ENCODE assay signal across 8 cellular contexts in the genomic region with DNA sequence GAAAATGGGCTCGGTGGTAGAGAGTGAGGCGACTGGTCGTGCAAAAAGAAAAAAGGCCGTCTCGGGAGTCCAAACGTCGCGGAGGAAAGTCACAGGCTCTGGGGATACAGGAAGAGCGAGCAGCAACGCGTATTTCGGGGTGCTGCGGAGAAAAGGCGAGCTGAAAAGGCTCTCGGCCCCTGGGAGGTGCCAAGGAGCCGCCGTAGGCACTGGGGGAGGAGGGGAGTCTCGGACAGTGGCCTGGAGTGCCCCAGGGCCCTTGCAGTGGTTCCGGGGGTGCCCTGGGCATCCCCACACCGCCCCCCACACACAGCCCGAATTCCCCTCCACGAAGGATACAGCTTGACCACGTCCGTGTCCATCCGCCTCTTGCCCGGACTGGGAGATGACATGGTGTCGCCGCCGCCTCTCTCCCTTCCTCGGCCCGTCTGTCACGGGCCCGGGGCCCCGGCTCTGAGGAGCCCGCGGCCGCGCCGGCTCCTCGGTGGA. TPM values are rescaled to one million over a fixed set of nuclear protein-coding genes. Genes with fewer than 3 reads are reported as not detected.
DNase-seq lines count a peak whose midpoint lies in the region; ATAC-seq and FAIRE-seq lines count a peak whose summit lies in the region.

No MANE protein-coding gene starts in this region.

- H3K36me3 Mint-ChIP-seq in activated CD8-positive, alpha-beta T cell treated with anti-CD3 and anti-CD28 coated beads, Interleukin-2, amount 10 ng/mL, durations not matched to agents 7 days and 5 days (ENCODE audit: low read depth) = peaks cover 4% of the 10 kb centered on the region
- H3K36me3 Mint-ChIP-seq in naive thymus-derived CD8-positive, alpha-beta T cell = peaks cover 2 to 4% (median 4%) of the 10 kb centered on the region in 3 donors

- H3K9me3 ChIP-seq in KOPT-K1 (ENCODE audit: insufficient read depth, low read length, poor library complexity, severe bottlenecking) = no peaks in the 10 kb centered on the region

- peak overlapping the region; percentile 62 for H3K27ac ChIP-seq in KOPT-K1 (ENCODE audit: low read depth, low read length, poor library complexity, severe bottlenecking)

- H3K4me1 Mint-ChIP-seq in activated CD8-positive, alpha-beta T cell treated with anti-CD3 and anti-CD28 coated beads, Interleukin-2, amount 10 ng/mL, durations not matched to agents 7 days and 5 days (ENCODE audit: low read depth) = peaks cover 11% of the 10 kb centered on the region
- H3K4me1 Mint-ChIP-seq in naive thymus-derived CD8-positive, alpha-beta T cell = peaks cover 4 to 16% (median 11%) of the 10 kb centered on the region in 4 donors

- FAIRE-seq in urothelium cell line (lab: Jason Lieb, UNC) = no peak

- no peaks in the 10 kb centered on the region for H3K36me3 ChIP-seq in KOPT-K1 (ENCODE audit: insufficient read depth, low read length)

- H3K9me3 Mint-ChIP-seq in activated CD8-positive, alpha-beta T cell treated with anti-CD3 and anti-CD28 coated beads, Interleukin-2, amount 10 ng/mL, durations not matched to agents 7 days and 5 days (ENCODE audit: insufficient read depth) = no peaks in the 10 kb centered on the region
- H3K9me3 Mint-ChIP-seq in naive thymus-derived CD8-positive, alpha-beta T cell = peaks cover 0 to 2% (median 0%) of the 10 kb centered on the region in 9 donors

- no peak overlapping the region for H3K4me3 Mint-ChIP-seq in activated CD8-positive, alpha-beta T cell treated with anti-CD3 and anti-CD28 coated beads, Interleukin-2, amount 10 ng/mL, durations not matched to agents 7 days and 5 days
- H3K4me3 Mint-ChIP-seq in naive thymus-derived CD8-positive, alpha-beta T cell = no peak overlapping the region

- peaks cover under 1% of the 10 kb centered on the region for H3K27me3 Mint-ChIP-seq in activated CD8-positive, alpha-beta T cell treated with anti-CD3 and anti-CD28 coated beads, Interleukin-2, amount 10 ng/mL, durations not matched to agents 7 days and 5 days (ENCODE audit: low read depth)
- peaks cover 0 to 2% (median 0%) of the 10 kb centered on the region in 5 donors for H3K27me3 Mint-ChIP-seq in naive thymus-derived CD8-positive, alpha-beta T cell

- peak overlapping the region; percentile 89 for H3K27ac Mint-ChIP-seq in activated CD8-positive, alpha-beta T cell treated with anti-CD3 and anti-CD28 coated beads, Interleukin-2, amount 10 ng/mL, durations not matched to agents 7 days and 5 days
- peak overlapping the region in 1 of 10 donors; percentile 96 for H3K27ac Mint-ChIP-seq in naive thymus-derived CD8-positive, alpha-beta T cell

- POLR2A ChIA-PET in activated CD8-positive, alpha-beta T cell treated with anti-CD3 and anti-CD28 coated beads, Interleukin-2, amount 10 ng/mL, durations not matched to agents 7 days and 5 days (lab: Charles Lee) = interaction anchor here (1.5 kb wide), 1 partner anchor 122 kb away, joined by 6 read pairs; no protein-coding TSS in a partner anchor
- POLR2A ChIA-PET in naive thymus-derived CD8-positive, alpha-beta T cell (lab: Charles Lee) = interaction anchor here (0.6 to 1.8 kb wide), 5 partner anchors 59 to 252 kb away, joined by 3 to 6 read pairs (median 3); no protein-coding TSS in a partner anchor

- peak; percentile 25 for ATAC-seq in GM21723 (IDR thresholded peaks at IDR 0.05; ENCODE audit: unreplicated experiment)
- ATAC-seq in activated CD8-positive, alpha-beta T cell treated with anti-CD3 and anti-CD28 coated beads, Interleukin-2, amount 10 ng/mL, durations not matched to agents 7 days and 5 days = peak; percentile 15
- ATAC-seq in naive thymus-derived CD8-positive, alpha-beta T cell = peak; percentile 5 to 15

- DNase-seq in GF-D8 (lab: John Stamatoyannopoulos, UW) = peak; percentile 14
- DNase-seq in activated CD8-positive, alpha-beta T cell treated with anti-CD3 and anti-CD28 coated beads, Interleukin-2, amount 10 ng/mL, durations not matched to agents 7 days and 5 days = peak; percentile 42
- DNase-seq in fibroblast of gingiva (ENCODE audit: low read depth) = peak; percentile 28
- DNase-seq in naive thymus-derived CD8-positive, alpha-beta T cell = peak; percentile 3 to 63 (median 22)
- DNase-seq in urothelium cell line (ENCODE audit: low spot score) = peak; percentile 33
- no peak for DNase-seq in NCI-H446 treated with DMSO at 0.1 percent for 48 hours (lab: John Stamatoyannopoulos, UW)

- CTCF ChIA-PET in activated CD8-positive, alpha-beta T cell treated with anti-CD3 and anti-CD28 coated beads, Interleukin-2, amount 10 ng/mL, durations not matched to agents 7 days and 5 days (lab: Charles Lee) = interaction anchor here (1.4 to 2.3 kb wide), 2 partner anchors 58 to 122 kb away, joined by 6 to 8 read pairs; no protein-coding TSS in a partner anchor

RNA-seq across cellular contexts. Expression of a gene that starts 0.6 kb away (rescaled TPM):
- total RNA-seq in activated CD8-positive, alpha-beta T cell treated with anti-CD3 and anti-CD28 coated beads, Interleukin-2, amount 10 ng/mL, durations not matched to agents 7 days and 5 days = 10 to 100 TPM; 30.0 to 33.3 TPM
- total RNA-seq in naive thymus-derived CD8-positive, alpha-beta T cell = 10 to 100 TPM; 46.3 to 46.7 TPM
- 10 to 100 TPM; 36.4 to 61.4 (median 52.9) TPM for polyA plus RNA-seq in naive thymus-derived CD8-positive, alpha-beta T cell
